19 cellular contexts compared by ENCODE assay signal in genomic region chr15:80969316-80969715, GRCh38.
"Had no signal": no experiment of that assay in that cellular context is flagged by ENCODE, and none has a peak within 500 bp of the region (broad histone marks: within the 10 kb centered on the region; RNA-seq: fewer than 3 reads in every experiment).

No MANE protein-coding gene starts in this region.

- H3K9me3 Mint-ChIP-seq: activated naive CD4-positive, alpha-beta T cell treated with anti-CD3 and anti-CD28 coated beads, Interleukin-2, amount 50 U/mL, for 72 hours; activated naive CD8-positive, alpha-beta T cell treated with anti-CD3 and anti-CD28 coated beads, Interleukin-2, amount 10 ng/mL, durations not matched to agents 7 days and 5 days; activated T-cell treated with anti-CD3 and anti-CD28 coated beads, Interleukin-2, amount 50 U/mL, for 24 hours had no signal

- DNase-seq: activated gamma-delta T cell, cortex of kidney had no signal

- H3K4me3 Mint-ChIP-seq: activated CD4-positive, alpha-beta memory T cell treated with anti-CD3 and anti-CD28 coated beads, Interleukin-2, amount 10 ng/mL, durations not matched to agents 7 days and 5 days; activated CD4-positive, alpha-beta T cell treated with anti-CD3 and anti-CD28 coated beads for 36 hours; activated CD4-positive, alpha-beta T cell treated with anti-CD3 and anti-CD28 coated beads, Interleukin-2, amount 10 ng/mL, durations not matched to agents 7 days and 5 days; activated naive CD4-positive, alpha-beta T cell treated with anti-CD3 and anti-CD28 coated beads, Interleukin-2, amount 10 ng/mL, durations not matched to agents 7 days and 5 days; activated naive CD8-positive, alpha-beta T cell treated with anti-CD3 and anti-CD28 coated beads, Interleukin-2, amount 10 ng/mL, durations not matched to agents 7 days and 5 days; activated T-cell treated with anti-CD3 and anti-CD28 coated beads, Interleukin-2, amount 50 U/mL, for 24 hours; activated T-cell treated with anti-CD3 and anti-CD28 coated beads, Interleukin-2, amount 50 U/mL, for 72 hours; T-cell; T-helper 1 cell treated with Interleukin-12 subunit alpha and Interleukin-12 subunit beta and Interleukin-4 antibody, amounts not matched to agents 30 μg/mL and 1 μg/mL, for 36 hours had no signal

- H3K27ac ChIP-seq: ascending aorta, breast epithelium, cardiac muscle cell, esophagus muscularis mucosa, foreskin keratinocyte, gastrocnemius medialis, heart left ventricle had no signal

- H3K4me1 ChIP-seq: ascending aorta, breast epithelium, foreskin keratinocyte, gastrocnemius medialis had no signal

- H3K27me3 ChIP-seq: ascending aorta, breast epithelium, cardiac muscle cell, esophagus muscularis mucosa, foreskin keratinocyte, gastrocnemius medialis, heart left ventricle had no signal

- H3K27ac Mint-ChIP-seq: activated CD4-positive, alpha-beta memory T cell treated with anti-CD3 and anti-CD28 coated beads, Interleukin-2, amount 10 ng/mL, durations not matched to agents 7 days and 5 days; activated CD4-positive, alpha-beta T cell treated with anti-CD3 and anti-CD28 coated beads for 36 hours; activated CD4-positive, alpha-beta T cell treated with anti-CD3 and anti-CD28 coated beads, Interleukin-2, amount 10 ng/mL, durations not matched to agents 7 days and 5 days; activated naive CD4-positive, alpha-beta T cell treated with anti-CD3 and anti-CD28 coated beads, Interleukin-2, amount 10 ng/mL, durations not matched to agents 7 days and 5 days; activated naive CD4-positive, alpha-beta T cell treated with anti-CD3 and anti-CD28 coated beads, Interleukin-2, amount 50 U/mL, for 72 hours; activated naive CD8-positive, alpha-beta T cell treated with anti-CD3 and anti-CD28 coated beads, Interleukin-2, amount 10 ng/mL, durations not matched to agents 7 days and 5 days; activated T-cell treated with anti-CD3 and anti-CD28 coated beads, Interleukin-2, amount 50 U/mL, for 24 hours; activated T-cell treated with anti-CD3 and anti-CD28 coated beads, Interleukin-2, amount 50 U/mL, for 72 hours; T-cell; T-helper 1 cell treated with Interleukin-12 subunit alpha and Interleukin-12 subunit beta and Interleukin-4 antibody, amounts not matched to agents 30 μg/mL and 1 μg/mL, for 36 hours had no signal

- H3K9me3 ChIP-seq: breast epithelium, esophagus muscularis mucosa had no signal

- H3K36me3 ChIP-seq: breast epithelium, cardiac muscle cell had no signal

- H3K4me3 ChIP-seq: ascending aorta, breast epithelium, cardiac muscle cell, esophagus muscularis mucosa, gastrocnemius medialis, heart left ventricle had no signal

- H3K4me1 Mint-ChIP-seq: activated CD4-positive, alpha-beta T cell treated with anti-CD3 and anti-CD28 coated beads for 36 hours; activated CD4-positive, alpha-beta T cell treated with anti-CD3 and anti-CD28 coated beads, Interleukin-2, amount 10 ng/mL, durations not matched to agents 7 days and 5 days; activated naive CD4-positive, alpha-beta T cell treated with anti-CD3 and anti-CD28 coated beads, Interleukin-2, amount 10 ng/mL, durations not matched to agents 7 days and 5 days had no signal
